ENCODE assay signal across 28 cellular contexts in genomic region chr3:168472811-168473210, GRCh38.
"Had no signal": no experiment of that assay in that cellular context is flagged by ENCODE, and none has a peak within 500 bp of the region (broad histone marks: within the 10 kb centered on the region; RNA-seq: fewer than 3 reads in every experiment).

No MANE protein-coding gene starts in this region.

- H3K36me3 Mint-ChIP-seq: naive thymus-derived CD8-positive, alpha-beta T cell; natural killer cell treated with Interleukin-12 subunit alpha and Interleukin-12 subunit beta and Interleukin-15 and Interleukin-18, amount 100 ng/mL, for 72 hours; stimulated activated effector memory CD8-positive, alpha-beta T cell treated with anti-CD3 and anti-CD28 coated beads, Interleukin-12 subunit alpha, Interleukin-12 subunit beta, amount 100 ng/mL, for 72 hours; stimulated activated naive B cell treated with anti-CD40 and anti-IgM and Interleukin-4, amounts not matched to agents 10 μg/mL and 1 μg/mL and 100 μg/mL, for 72 hours; type B pancreatic cell had no signal

- H3K36me3 ChIP-seq: neutrophil, pancreas, prostate gland, right lobe of liver, sigmoid colon, suprapubic skin, tibial artery, transverse colon, upper lobe of right lung, uterus had no signal

- H3K4me3 Mint-ChIP-seq: naive thymus-derived CD8-positive, alpha-beta T cell; natural killer cell treated with Interleukin-12 subunit alpha and Interleukin-12 subunit beta and Interleukin-15 and Interleukin-18, amount 100 ng/mL, for 72 hours; nephron progenitor cell; stimulated activated effector memory CD8-positive, alpha-beta T cell treated with anti-CD3 and anti-CD28 coated beads, Interleukin-12 subunit alpha, Interleukin-12 subunit beta, amount 100 ng/mL, for 72 hours; stimulated activated naive B cell treated with anti-CD40 and anti-IgM and Interleukin-4, amounts not matched to agents 10 μg/mL and 1 μg/mL and 100 μg/mL, for 72 hours; stimulated activated naive CD8-positive, alpha-beta T cell treated with anti-CD3 and anti-CD28 coated beads, Interleukin-15, amount 100 ng/mL, for 72 hours; type B pancreatic cell had no signal

- H3K9me3 Mint-ChIP-seq: natural killer cell treated with Interleukin-12 subunit alpha and Interleukin-12 subunit beta and Interleukin-15 and Interleukin-18, amount 100 ng/mL, for 72 hours; nephron progenitor cell; neural crest cell; stimulated activated effector memory CD8-positive, alpha-beta T cell treated with anti-CD3 and anti-CD28 coated beads, Interleukin-12 subunit alpha, Interleukin-12 subunit beta, amount 100 ng/mL, for 72 hours; stimulated activated naive B cell treated with anti-CD40 and anti-IgM and Interleukin-4, amounts not matched to agents 10 μg/mL and 1 μg/mL and 100 μg/mL, for 72 hours; stimulated activated naive CD8-positive, alpha-beta T cell treated with anti-CD3 and anti-CD28 coated beads, Interleukin-15, amount 100 ng/mL, for 72 hours; type B pancreatic cell had no signal

- H3K27me3 ChIP-seq: neutrophil, pancreas, right lobe of liver, sigmoid colon, suprapubic skin, testis, tibial artery, transverse colon, upper lobe of right lung, uterus had no signal

- DNase-seq: naive thymus-derived CD8-positive, alpha-beta T cell; nephron progenitor cell; nucleus accumbens; pancreas; right cardiac atrium; right lobe of liver; sigmoid colon; small intestine; stimulated activated CD4-positive, alpha-beta T cell treated with anti-CD3 and anti-CD28 coated beads, Interleukin-15, amount 100 ng/mL, for 24 hours; stimulated activated CD4-positive, alpha-beta T cell treated with anti-CD3 and anti-CD28 coated beads, Interleukin-2, amount 100 ng/mL, for 24 hours; stimulated activated CD4-positive, alpha-beta T cell treated with anti-CD3 and anti-CD28 coated beads, Interleukin-2, amount 100 ng/mL, for 48 hours; stimulated activated CD4-positive, alpha-beta T cell treated with anti-CD3 and anti-CD28 coated beads, Interleukin-4, amount 100 ng/mL, for 24 hours; stimulated activated naive B cell treated with anti-CD40 and anti-IgM and Interleukin-4, amounts not matched to agents 10 μg/mL and 1 μg/mL and 100 μg/mL, for 72 hours; stimulated activated naive CD8-positive, alpha-beta T cell treated with anti-CD3 and anti-CD28 coated beads, Interleukin-15, amount 100 ng/mL, for 72 hours; stimulated activated naive CD8-positive, alpha-beta T cell treated with anti-CD3 and anti-CD28 coated beads, Interleukin-15, Interleukin-2, amounts not matched to agents 100 U/mL and 50 U/mL, for 24 hours; substantia nigra; testis; tibial artery; transverse colon; upper lobe of right lung; uterus had no signal

- H3K4me3 ChIP-seq: pancreas, prostate gland, right lobe of liver, sigmoid colon, suprapubic skin, testis, tibial artery, transverse colon, upper lobe of right lung, uterus had no signal

- H3K27ac ChIP-seq: neutrophil, pancreas, prostate gland, right lobe of liver, sigmoid colon, suprapubic skin, testis, tibial artery, transverse colon, upper lobe of right lung, uterus had no signal

- H3K9me3 ChIP-seq: neutrophil, pancreas, prostate gland, right lobe of liver, sigmoid colon, suprapubic skin, testis, tibial artery, transverse colon, upper lobe of right lung, uterus had no signal

- H3K4me1 Mint-ChIP-seq: naive thymus-derived CD8-positive, alpha-beta T cell; stimulated activated effector memory CD8-positive, alpha-beta T cell treated with anti-CD3 and anti-CD28 coated beads, Interleukin-12 subunit alpha, Interleukin-12 subunit beta, amount 100 ng/mL, for 72 hours; stimulated activated naive B cell treated with anti-CD40 and anti-IgM and Interleukin-4, amounts not matched to agents 10 μg/mL and 1 μg/mL and 100 μg/mL, for 72 hours; stimulated activated naive CD8-positive, alpha-beta T cell treated with anti-CD3 and anti-CD28 coated beads, Interleukin-15, amount 100 ng/mL, for 72 hours had no signal

- H3K27me3 Mint-ChIP-seq: naive thymus-derived CD8-positive, alpha-beta T cell; natural killer cell treated with Interleukin-12 subunit alpha and Interleukin-12 subunit beta and Interleukin-15 and Interleukin-18, amount 100 ng/mL, for 72 hours; stimulated activated naive B cell treated with anti-CD40 and anti-IgM and Interleukin-4, amounts not matched to agents 10 μg/mL and 1 μg/mL and 100 μg/mL, for 72 hours; stimulated activated naive CD8-positive, alpha-beta T cell treated with anti-CD3 and anti-CD28 coated beads, Interleukin-15, amount 100 ng/mL, for 72 hours had no signal

- H3K27ac Mint-ChIP-seq: naive thymus-derived CD8-positive, alpha-beta T cell; natural killer cell treated with Interleukin-12 subunit alpha and Interleukin-12 subunit beta and Interleukin-15 and Interleukin-18, amount 100 ng/mL, for 72 hours; nephron progenitor cell; stimulated activated effector memory CD8-positive, alpha-beta T cell treated with anti-CD3 and anti-CD28 coated beads, Interleukin-12 subunit alpha, Interleukin-12 subunit beta, amount 100 ng/mL, for 72 hours; stimulated activated naive B cell treated with anti-CD40 and anti-IgM and Interleukin-4, amounts not matched to agents 10 μg/mL and 1 μg/mL and 100 μg/mL, for 72 hours; stimulated activated naive CD8-positive, alpha-beta T cell treated with anti-CD3 and anti-CD28 coated beads, Interleukin-15, amount 100 ng/mL, for 72 hours; type B pancreatic cell had no signal

- H3K4me1 ChIP-seq: pancreas, prostate gland, right lobe of liver, sigmoid colon, suprapubic skin, testis, tibial artery, transverse colon, upper lobe of right lung, uterus had no signal
